8 cellular contexts compared by ENCODE assay signal in the genomic region with DNA sequence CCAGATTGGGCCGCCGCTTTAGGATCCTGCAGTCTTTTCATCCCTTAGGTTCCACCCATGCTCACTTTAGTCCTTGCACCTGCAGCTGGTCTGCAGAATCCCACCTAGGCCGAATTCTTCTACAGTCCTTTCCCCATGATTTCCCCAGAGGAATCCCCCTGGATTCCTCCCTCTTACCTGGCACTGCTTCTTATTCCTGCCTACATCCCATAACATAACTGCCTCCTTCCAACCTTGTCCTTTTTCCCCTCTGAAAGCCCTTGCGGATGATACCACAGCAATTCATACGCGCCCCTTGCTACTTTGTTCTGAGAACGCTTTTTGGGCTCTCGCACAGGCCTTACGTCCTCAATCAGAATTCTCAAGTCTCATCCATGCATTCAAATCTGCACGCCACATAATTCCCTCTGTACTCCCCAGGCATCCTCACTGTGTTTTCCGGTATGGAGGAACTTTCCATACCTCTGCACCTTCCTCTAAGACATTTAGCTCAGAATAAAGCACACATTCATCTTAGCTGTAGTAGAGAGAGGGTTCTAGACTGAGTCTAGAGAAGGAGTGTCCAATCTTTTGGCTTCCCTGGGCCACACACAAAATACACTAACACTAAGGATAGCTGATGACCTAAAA. TPM values are rescaled to one million over a fixed set of nuclear protein-coding genes. Genes with fewer than 3 reads are reported as not detected.
DNase-seq lines count a peak whose midpoint lies in the region; ATAC-seq and TF ChIP-seq lines count a peak whose summit lies in the region.

No MANE protein-coding gene starts in this region.

- peaks cover 0 to 2% of the 10 kb centered on the region in 2 donors for H3K36me3 ChIP-seq in duodenal mucosa (ENCODE audit: control insufficient read depth in 1 of 2, insufficient read depth in 2 of 2, low read length in 2 of 2)
- no peaks in the 10 kb centered on the region for H3K36me3 ChIP-seq in urinary bladder (ENCODE audit: insufficient read depth)

- intact Hi-C loops in Right ventricle myocardium inferior (cut with DNase I) (loop anchor here (5.0 kb wide), 2 partner anchors 43 to 147 kb away; no protein-coding TSS in a partner anchor), cardiac septum (cut with DNase I) (loop anchor here (5.0 kb wide), 1 partner anchor 147 kb away; no protein-coding TSS in a partner anchor)

- peak overlapping the region; percentile 47 for H3K27ac ChIP-seq in duodenal mucosa (ENCODE audit: low read depth, low read length)
- peak overlapping the region; percentile 53 for H3K27ac ChIP-seq in urinary bladder (ENCODE audit: low read depth)

- peaks cover 23% of the 10 kb centered on the region for H3K4me1 Mint-ChIP-seq in mesothelial cell of epicardium

- no peaks in the 10 kb centered on the region for H3K9me3 ChIP-seq in duodenal mucosa (ENCODE audit: control insufficient read depth in 1 of 2, low read length in 2 of 2)

- peak overlapping the region; percentile 83 for H3K4me3 Mint-ChIP-seq in mesothelial cell of epicardium

- DNase-seq in Right ventricle myocardium inferior (ENCODE audit: missing footprints), result no peak
- no peak for DNase-seq in cardiac septum (ENCODE audit: low spot score)
- DNase-seq in RPMI8226, result peak; percentile 43
- DNase-seq in mesothelial cell of epicardium (ENCODE audit: low spot score in 2 of 2, unreplicated experiment in 2 of 2), result no peak
- DNase-seq in SHP77 (lab: John Stamatoyannopoulos, UW), result no peak
- no peak for DNase-seq in GM20000 (ENCODE audit: low spot score)

- WGBS in urinary bladder, result 8% methylated on average over 11 of the region's 11 CpGs

- no peak for TF ChIP-seq CTCF in mesothelial cell of epicardium (IDR thresholded peaks at IDR 0.05; ENCODE audit: unreplicated experiment)
- TF ChIP-seq CTCF in GM20000 (IDR thresholded peaks at IDR 0.05; ENCODE audit: extremely low read depth, missing control alignments), result no peak

- no peaks in the 10 kb centered on the region for H3K9me3 Mint-ChIP-seq in mesothelial cell of epicardium

- H3K4me1 ChIP-seq in duodenal mucosa (ENCODE audit: control insufficient read depth in 1 of 2, insufficient read depth in 2 of 2, low read length in 2 of 2), result peaks cover 0 to 13% of the 10 kb centered on the region in 2 donors
- peaks cover 1% of the 10 kb centered on the region for H3K4me1 ChIP-seq in urinary bladder (ENCODE audit: insufficient read depth)

- peak overlapping the region; percentile 96 for H3K27ac Mint-ChIP-seq in mesothelial cell of epicardium

- H3K9ac ChIP-seq in duodenal mucosa (ENCODE audit: low read depth in 1 of 2, low read length in 2 of 2), result peak overlapping the region; percentile 82 to 84

- peak overlapping the region; percentile 83 to 86 for H3K4me3 ChIP-seq in duodenal mucosa (ENCODE audit: low read depth in 1 of 2, low read length in 2 of 2)
- H3K4me3 ChIP-seq in urinary bladder (ENCODE audit: low read depth, low read length), result peak overlapping the region; percentile 65

- no peaks in the 10 kb centered on the region for H3K27me3 Mint-ChIP-seq in mesothelial cell of epicardium (ENCODE audit: low read depth)

- H3K27me3 ChIP-seq in duodenal mucosa (ENCODE audit: control insufficient read depth in 1 of 2, insufficient read depth in 2 of 2, low read length in 2 of 2), result no peaks in the 10 kb centered on the region

- peak; percentile 1 for ATAC-seq in Right ventricle myocardium inferior

- H3K36me3 Mint-ChIP-seq in mesothelial cell of epicardium, result peaks cover 3% of the 10 kb centered on the region

RNA-seq across cellular contexts. Expression of gene EIF2AK4, which starts 0.6 kb away (rescaled TPM):
- total RNA-seq in Right ventricle myocardium inferior, result 23.3 TPM
- total RNA-seq in cardiac septum, result 20.9 TPM
- total RNA-seq in mesothelial cell of epicardium, result 52.8 to 54.2 TPM (median 53.9 TPM) in 3 replicates
- 49.3 TPM for total RNA-seq in urinary bladder
- 23.1 TPM for polyA plus RNA-seq in urinary bladder

RNA-seq across cellular contexts. Expression of gene GPR176, which starts 14.5 kb away (rescaled TPM):
- total RNA-seq in Right ventricle myocardium inferior, result 1.8 TPM
- total RNA-seq in cardiac septum, result 2.7 TPM
- total RNA-seq in mesothelial cell of epicardium, result 3.1 to 3.8 TPM (median 3.3 TPM) in 3 replicates
- 8.6 TPM for total RNA-seq in urinary bladder
- 4.9 TPM for polyA plus RNA-seq in urinary bladder
